In the genomic region with DNA sequence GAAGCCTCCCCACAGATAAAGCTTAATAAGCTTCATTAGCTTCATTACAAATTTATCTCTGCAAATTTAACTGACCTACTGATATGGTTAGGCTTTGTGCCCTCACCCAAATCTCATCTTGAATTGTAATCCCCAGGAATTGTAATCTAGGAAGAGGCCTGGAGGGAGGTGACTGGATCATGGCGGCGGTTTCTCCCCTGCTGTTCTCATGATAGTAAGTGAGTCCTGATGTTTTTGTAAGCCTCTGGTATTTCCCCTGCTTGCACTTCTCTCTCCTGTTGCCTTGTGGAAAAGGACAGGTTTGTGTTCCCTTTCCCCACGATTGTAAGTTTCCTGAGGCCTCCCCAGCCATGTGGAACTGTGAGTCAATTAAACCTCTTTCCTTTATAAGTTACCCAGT, we compare ENCODE assay signal across 20 cellular contexts.
"Had no signal": no experiment of that assay in that cellular context is flagged by ENCODE, and none has a peak within 500 bp of the region (broad histone marks: within the 10 kb centered on the region; RNA-seq: fewer than 3 reads in every experiment).

No MANE protein-coding gene starts in this region.

- H3K9me3 ChIP-seq: lower lobe of right lung had no signal

- H3K27ac ChIP-seq: esophagus muscularis mucosa, foreskin keratinocyte, gastroesophageal sphincter, heart left ventricle, hepatocyte, left lung, lower lobe of right lung had no signal

- ATAC-seq: effector memory CD8-positive, alpha-beta T cell; foreskin keratinocyte; gastroesophageal sphincter; heart left ventricle; left cardiac atrium; left lung; left ventricle myocardium superior; lower lobe of right lung; mucosa of descending colon; naive thymus-derived CD8-positive, alpha-beta T cell had no signal

- H3K36me3 ChIP-seq: esophagus muscularis mucosa, gastroesophageal sphincter, heart left ventricle, left lung, lower lobe of right lung had no signal

- H3K4me1 Mint-ChIP-seq: immature natural killer cell; memory B cell; mesothelial cell of epicardium; naive B cell; naive thymus-derived CD8-positive, alpha-beta T cell had no signal

- DNase-seq: cortex of kidney; effector CD8-positive, alpha-beta T cell; effector memory CD8-positive, alpha-beta T cell; foreskin keratinocyte; heart left ventricle; hypothalamus; immature natural killer cell; left cardiac atrium; left lung; left ventricle myocardium superior; lower lobe of right lung; mucosa of descending colon; naive B cell; naive thymus-derived CD8-positive, alpha-beta T cell had no signal

- H3K27me3 ChIP-seq: esophagus muscularis mucosa, foreskin keratinocyte, gastroesophageal sphincter, heart left ventricle, hepatocyte, left lung had no signal

- H3K36me3 Mint-ChIP-seq: memory B cell, mesothelial cell of epicardium, naive B cell had no signal

- H3K4me3 Mint-ChIP-seq: dendritic cell treated with granulocyte-macrophage colony-stimulating factor and Interleukin-4, amounts not matched to agents 40 ng/mL and 50 ng/mL, for 4 days; effector memory CD8-positive, alpha-beta T cell; immature natural killer cell; memory B cell; mesothelial cell of epicardium; naive B cell; naive thymus-derived CD8-positive, alpha-beta T cell had no signal

- H3K4me3 ChIP-seq: esophagus muscularis mucosa, gastroesophageal sphincter, heart left ventricle, hepatocyte, left lung, lower lobe of right lung, mucosa of descending colon had no signal

- H3K4me1 ChIP-seq: esophagus muscularis mucosa, foreskin keratinocyte, gastroesophageal sphincter, heart left ventricle, left lung, lower lobe of right lung had no signal

- H3K27me3 Mint-ChIP-seq: dendritic cell treated with granulocyte-macrophage colony-stimulating factor and Interleukin-4, amounts not matched to agents 40 ng/mL and 50 ng/mL, for 4 days; effector memory CD8-positive, alpha-beta T cell; memory B cell; naive B cell had no signal

- H3K27ac Mint-ChIP-seq: dendritic cell treated with granulocyte-macrophage colony-stimulating factor and Interleukin-4, amounts not matched to agents 40 ng/mL and 50 ng/mL, for 4 days; effector memory CD8-positive, alpha-beta T cell; immature natural killer cell; memory B cell; mesothelial cell of epicardium; naive B cell; naive thymus-derived CD8-positive, alpha-beta T cell had no signal
